8 cellular contexts compared by ENCODE assay signal in genomic region chr10:120735773-120736371, GRCh38.
DNase-seq lines count a peak whose midpoint lies in the region; ATAC-seq and TF ChIP-seq lines count a peak whose summit lies in the region.

No MANE protein-coding gene starts in this region.

- H3K27ac ChIP-seq in body of pancreas, result no peak overlapping the region
- no peak overlapping the region for H3K27ac ChIP-seq in suprapubic skin

- ATAC-seq in GM18517 (IDR thresholded peaks at IDR 0.05; ENCODE audit: unreplicated experiment) (peak; percentile 71), body of pancreas (peak; percentile 42)

- H3K4me1 Mint-ChIP-seq in activated CD4-positive, alpha-beta memory T cell treated with anti-CD3 and anti-CD28 coated beads, Interleukin-2, amount 10 ng/mL, durations not matched to agents 7 days and 5 days, result no peaks in the 10 kb centered on the region

- POLR2A ChIA-PET in activated CD4-positive, alpha-beta memory T cell treated with anti-CD3 and anti-CD28 coated beads, Interleukin-2, amount 10 ng/mL, durations not matched to agents 7 days and 5 days (lab: Charles Lee), result no interaction called here

- WGBS in body of pancreas, 2 donors, result 28 to 32% methylated on average over 5 of the region's 5 CpGs
- WGBS in suprapubic skin, result 43% methylated on average over 5 of the region's 5 CpGs

- no peaks in the 10 kb centered on the region for H3K36me3 Mint-ChIP-seq in activated CD4-positive, alpha-beta memory T cell treated with anti-CD3 and anti-CD28 coated beads, Interleukin-2, amount 10 ng/mL, durations not matched to agents 7 days and 5 days (ENCODE audit: low read depth)

- H3K4me1 ChIP-seq in body of pancreas, result no peaks in the 10 kb centered on the region
- no peaks in the 10 kb centered on the region for H3K4me1 ChIP-seq in suprapubic skin

- H3K27me3 ChIP-seq in body of pancreas (no peaks in the 10 kb centered on the region), suprapubic skin (no peaks in the 10 kb centered on the region)

- TF ChIP-seq POLR2A in body of pancreas (IDR thresholded peaks at IDR 0.05) (no peak), suprapubic skin (IDR thresholded peaks at IDR 0.05) (no peak)

- DNase-seq in AG08395 (ENCODE audit: low spot score), result peak; percentile 7
- DNase-seq in NCI-H1048 (lab: John Stamatoyannopoulos, UW), result peak; percentile 32
- DNase-seq in body of pancreas, result no peak
- peak; percentile 38 to 47 for DNase-seq in lung microvascular endothelial cell (ENCODE audit: low read depth in 2 of 2)
- DNase-seq in activated CD4-positive, alpha-beta memory T cell treated with anti-CD3 and anti-CD28 coated beads, Interleukin-2, amount 10 ng/mL, durations not matched to agents 7 days and 5 days, result no peak
- no peak for DNase-seq in suprapubic skin (ENCODE audit: low spot score in 2 of 2)
- DNase-seq in activated CD4-positive, alpha-beta T cell treated with anti-CD3 and anti-CD28 coated beads, Interleukin-2, amount 50 U/mL, for 48 hours, result no peak

- H3K4me3 ChIP-seq in body of pancreas (no peak overlapping the region), suprapubic skin (no peak overlapping the region)

- intact Hi-C loops in body of pancreas (cut with DNase I), result loop anchor here (5.0 kb wide), 1 partner anchor 314 kb away; no protein-coding TSS in a partner anchor

- H3K9me3 ChIP-seq in body of pancreas, result no peaks in the 10 kb centered on the region
- H3K9me3 ChIP-seq in suprapubic skin, result no peaks in the 10 kb centered on the region

- TF ChIP-seq EP300 in suprapubic skin (IDR thresholded peaks at IDR 0.05), result no peak

- H3K36me3 ChIP-seq in body of pancreas (replicated peaks in 1 of 2; ENCODE audit: insufficient read depth in 1 of 2, low read depth in 2 of 2) (no peaks in the 10 kb centered on the region), suprapubic skin (no peaks in the 10 kb centered on the region)

- H3K9me3 Mint-ChIP-seq in activated CD4-positive, alpha-beta memory T cell treated with anti-CD3 and anti-CD28 coated beads, Interleukin-2, amount 10 ng/mL, durations not matched to agents 7 days and 5 days, result no peaks in the 10 kb centered on the region

- TF ChIP-seq CTCF in body of pancreas (IDR thresholded peaks at IDR 0.05) (peak; percentile 50 to 78 (median 65)), suprapubic skin (IDR thresholded peaks at IDR 0.05) (peak in 1 of 2 donors; percentile 55)

- H3K27ac Mint-ChIP-seq in activated CD4-positive, alpha-beta memory T cell treated with anti-CD3 and anti-CD28 coated beads, Interleukin-2, amount 10 ng/mL, durations not matched to agents 7 days and 5 days, result no peak overlapping the region

- CTCF ChIA-PET in activated CD4-positive, alpha-beta memory T cell treated with anti-CD3 and anti-CD28 coated beads, Interleukin-2, amount 10 ng/mL, durations not matched to agents 7 days and 5 days (lab: Charles Lee), result interaction anchor here (0.6 to 2.3 kb wide), 6 partner anchors 10 to 313 kb away, joined by 3 to 11 read pairs (median 5); no protein-coding TSS in a partner anchor

- no peaks in the 10 kb centered on the region for H3K27me3 Mint-ChIP-seq in activated CD4-positive, alpha-beta memory T cell treated with anti-CD3 and anti-CD28 coated beads, Interleukin-2, amount 10 ng/mL, durations not matched to agents 7 days and 5 days

- no peak overlapping the region for H3K4me3 Mint-ChIP-seq in activated CD4-positive, alpha-beta memory T cell treated with anti-CD3 and anti-CD28 coated beads, Interleukin-2, amount 10 ng/mL, durations not matched to agents 7 days and 5 days

Comparison
In these comparisons a context has a peak if more than half of its experiments do, and no peak if none do; other contexts are left out.
1. DNase-seq: peak in AG08395 (single experiment), NCI-H1048 (single experiment) and lung microvascular endothelial cell (2 of 2); none in body of pancreas (0 of 4), activated CD4-positive, alpha-beta memory T cell treated with anti-CD3 and anti-CD28 coated beads, Interleukin-2, amount 10 ng/mL, durations not matched to agents 7 days and 5 days (single experiment), suprapubic skin (0 of 2) and activated CD4-positive, alpha-beta T cell treated with anti-CD3 and anti-CD28 coated beads, Interleukin-2, amount 50 U/mL, for 48 hours (0 of 2).